In genomic region chr21:16976132-16976666, GRCh38 we compare ENCODE assay signal across 21 cellular contexts.
DNase-seq lines count a peak whose midpoint lies in the region; ATAC-seq and TF ChIP-seq lines count a peak whose summit lies in the region.
"Had no signal": no experiment of that assay in that cellular context is flagged by ENCODE, and none has a peak within 500 bp of the region (broad histone marks: within the 10 kb centered on the region; RNA-seq: fewer than 3 reads in every experiment).

No MANE protein-coding gene starts in this region.

- H3K9ac ChIP-seq in SK-N-MC (ENCODE audit: insufficient read length) = peak overlapping the region; percentile 13
- no peak overlapping the region for H3K9ac ChIP-seq in neural progenitor cell

- no peaks in the 10 kb centered on the region for H3K9me2 ChIP-seq in GM23338 (ENCODE audit: insufficient read depth)

- H3K4me3 Mint-ChIP-seq in GM23338 (no peak overlapping the region), neural progenitor cell (no peak overlapping the region)
- H3K4me3 Mint-ChIP-seq: activated B cell treated with CpG ODN at 0.5 μM for 24 hours; activated CD4-positive, alpha-beta memory T cell treated with anti-CD3 and anti-CD28 coated beads for 36 hours; immature natural killer cell; stimulated activated naive B cell treated with anti-CD40 and anti-IgM and Interleukin-4, amounts not matched to agents 10 μg/mL and 1 μg/mL and 100 μg/mL, for 72 hours had no signal

- H3K9me3 Mint-ChIP-seq in GM23338 (no peaks in the 10 kb centered on the region), neural progenitor cell (no peaks in the 10 kb centered on the region)
- H3K9me3 Mint-ChIP-seq: activated B cell treated with CpG ODN at 0.5 μM for 24 hours had no signal

- H3K9me3 ChIP-seq in SK-N-MC (ENCODE audit: low read depth, low read length) (no peaks in the 10 kb centered on the region), neural progenitor cell (ENCODE audit: low read depth) (no peaks in the 10 kb centered on the region)
- H3K9me3 ChIP-seq: ovary had no signal

- H4K20me1 ChIP-seq in GM23338 (replicated peaks; ENCODE audit: insufficient read depth) (no peaks in the 10 kb centered on the region), neural progenitor cell (ENCODE audit: low read depth) (no peaks in the 10 kb centered on the region)

- H3K4me3 ChIP-seq in GM23338 (no peak overlapping the region), SK-N-MC (0 out of 2 replicates have a peak overlapping the region, but pooled peaks have one; percentile 7), neural progenitor cell (no peak overlapping the region)
- H3K4me3 ChIP-seq: ovary had no signal

- DNase-seq in GM23338 (ENCODE audit: low spot score) (no peak), SK-N-MC (ENCODE audit: low read depth, low spot score) (no peak), epithelial cell of prostate (ENCODE audit: low read depth, low spot score) (no peak), neural progenitor cell (ENCODE audit: low spot score) (no peak), HK-2 (ENCODE audit: unreplicated experiment) (no peak)
- DNase-seq in activated effector memory CD4-positive, alpha-beta T cell treated with anti-CD3 and anti-CD28 coated beads, Interleukin-2, amount 50 U/mL, for 16 hours = no peak
- DNase-seq: activated B cell treated with CpG ODN at 0.5 μM for 24 hours; activated CD4-positive, alpha-beta memory T cell treated with anti-CD3 and anti-CD28 coated beads for 36 hours; activated naive CD4-positive, alpha-beta T cell; activated T-cell treated with anti-CD3 and anti-CD28 coated beads for 4 hours; cerebellar nuclear complex; GF-D8; immature natural killer cell; left ventricle myocardium superior; MM.1S; ovary; stimulated activated CD4-positive, alpha-beta T cell treated with anti-CD3 and anti-CD28 coated beads, Interleukin-2, amount 100 ng/mL, for 24 hours; stimulated activated naive B cell treated with anti-CD40 and anti-IgM and Interleukin-4, amounts not matched to agents 10 μg/mL and 1 μg/mL and 100 μg/mL, for 72 hours had no signal

- H3K79me2 ChIP-seq in GM23338 (replicated peaks; ENCODE audit: insufficient read depth) (no peaks in the 10 kb centered on the region), neural progenitor cell (ENCODE audit: low read depth) (no peaks in the 10 kb centered on the region)

- H2AFZ ChIP-seq in GM23338 = peak overlapping the region; percentile 9; the same call in 1 of the 2 replicates
- H2AFZ ChIP-seq in neural progenitor cell (replicated peaks) = no peak overlapping the region

- ATAC-seq in GM23338 (no peak), GM19328 (IDR thresholded peaks at IDR 0.05; ENCODE audit: unreplicated experiment) (no peak), GM19324 (IDR thresholded peaks at IDR 0.05; ENCODE audit: low FRiP score, unreplicated experiment) (no peak)
- ATAC-seq: left ventricle myocardium superior; SK-N-SH treated with all-trans-retinoic acid at 6 μM for 48 hours; stimulated activated naive B cell treated with anti-CD40 and anti-IgM and Interleukin-4, amounts not matched to agents 10 μg/mL and 1 μg/mL and 100 μg/mL, for 72 hours had no signal

- H3K4me2 ChIP-seq in GM23338 (no peak overlapping the region), neural progenitor cell (no peak overlapping the region)

- no peaks in the 10 kb centered on the region for H3K36me3 Mint-ChIP-seq in GM23338 (ENCODE audit: low read depth)
- no peaks in the 10 kb centered on the region for H3K36me3 Mint-ChIP-seq in neural progenitor cell
- H3K36me3 Mint-ChIP-seq: activated CD4-positive, alpha-beta memory T cell treated with anti-CD3 and anti-CD28 coated beads for 36 hours; immature natural killer cell; stimulated activated naive B cell treated with anti-CD40 and anti-IgM and Interleukin-4, amounts not matched to agents 10 μg/mL and 1 μg/mL and 100 μg/mL, for 72 hours had no signal

- H3K27me3 Mint-ChIP-seq in GM23338 (ENCODE audit: insufficient read depth, low read depth, poor library complexity) (peaks cover 4% of the 10 kb centered on the region), neural progenitor cell (ENCODE audit: insufficient read depth, low read depth) (peaks cover 2% of the 10 kb centered on the region)
- H3K27me3 Mint-ChIP-seq: activated B cell treated with CpG ODN at 0.5 μM for 24 hours; activated CD4-positive, alpha-beta memory T cell treated with anti-CD3 and anti-CD28 coated beads for 36 hours; stimulated activated naive B cell treated with anti-CD40 and anti-IgM and Interleukin-4, amounts not matched to agents 10 μg/mL and 1 μg/mL and 100 μg/mL, for 72 hours had no signal

- H3K4me1 ChIP-seq in GM23338 (ENCODE audit: insufficient read depth) (peaks cover 11% of the 10 kb centered on the region; the same call in 1 of the 2 replicates), neural progenitor cell (peaks cover 9% of the 10 kb centered on the region)

- H3K27ac Mint-ChIP-seq in GM23338 (no peak overlapping the region), neural progenitor cell (peak overlapping the region; percentile 93)
- H3K27ac Mint-ChIP-seq: activated B cell treated with CpG ODN at 0.5 μM for 24 hours; activated CD4-positive, alpha-beta memory T cell treated with anti-CD3 and anti-CD28 coated beads for 36 hours; immature natural killer cell; stimulated activated naive B cell treated with anti-CD40 and anti-IgM and Interleukin-4, amounts not matched to agents 10 μg/mL and 1 μg/mL and 100 μg/mL, for 72 hours had no signal

- H3K4me1 Mint-ChIP-seq in GM23338 (peaks cover 20% of the 10 kb centered on the region), neural progenitor cell (peaks cover 38% of the 10 kb centered on the region)
- H3K4me1 Mint-ChIP-seq: activated B cell treated with CpG ODN at 0.5 μM for 24 hours; immature natural killer cell; stimulated activated naive B cell treated with anti-CD40 and anti-IgM and Interleukin-4, amounts not matched to agents 10 μg/mL and 1 μg/mL and 100 μg/mL, for 72 hours had no signal

- H3K36me3 ChIP-seq in GM23338 (ENCODE audit: insufficient read depth) (no peaks in the 10 kb centered on the region), SK-N-MC (ENCODE audit: insufficient read depth, low read length) (no peaks in the 10 kb centered on the region), neural progenitor cell (no peaks in the 10 kb centered on the region)
- H3K36me3 ChIP-seq: ovary had no signal

- TF ChIP-seq CTCF in GM23338 (conservative IDR thresholded peaks at IDR 0.05; ENCODE audit: low read depth in 2 of 2) (no peak), neural progenitor cell (IDR thresholded peaks at IDR 0.05) (no peak)

- H3K27ac ChIP-seq in GM23338 (ENCODE audit: low read depth) (no peak overlapping the region), SK-N-MC (peak overlapping the region; percentile 64; the same call in 1 of the 2 replicates), epithelial cell of prostate (peak overlapping the region; percentile 37), neural progenitor cell (no peak overlapping the region)
- H3K27ac ChIP-seq: ovary had no signal

- H3F3A ChIP-seq in GM23338 (replicated peaks; ENCODE audit: low read depth) (no peaks in the 10 kb centered on the region), neural progenitor cell (ENCODE audit: low read depth) (peaks cover 10% of the 10 kb centered on the region)

- H3K27me3 ChIP-seq in GM23338 (ENCODE audit: insufficient read depth) (no peaks in the 10 kb centered on the region), neural progenitor cell (no peaks in the 10 kb centered on the region)
- H3K27me3 ChIP-seq: ovary had no signal

TF ChIP-seq in GM23338, 12 proteins besides CTCF, POLR2A, EP300 and RAD21 (continues in another document):
- TF ChIP-seq STAT1 (IDR thresholded peaks at IDR 0.05; ENCODE audit: unreplicated experiment) (no peak), CREB1 (CRISPR knock-in tag; IDR thresholded peaks at IDR 0.05; ENCODE audit: low read depth) (no peak), NANOG (IDR thresholded peaks at IDR 0.05; ENCODE audit: borderline replicate concordance) (no peak), ETS1 (IDR thresholded peaks at IDR 0.05) (no peak), JUNB (IDR thresholded peaks at IDR 0.05; ENCODE audit: unreplicated experiment) (no peak), POLR2AphosphoS5 (IDR thresholded peaks at IDR 0.05; ENCODE audit: low read depth) (no peak), EZH2 (IDR thresholded peaks at IDR 0.05; ENCODE audit: low read depth, unreplicated experiment) (no peak), EZH2phosphoT487 (IDR thresholded peaks at IDR 0.05; ENCODE audit: unreplicated experiment) (no peak), ZNF331 (CRISPR knock-in tag; IDR thresholded peaks at IDR 0.05; ENCODE audit: low read depth) (no peak), ZNF114 (CRISPR knock-in tag; IDR thresholded peaks at IDR 0.05) (no peak)

Comparison
In these comparisons a context has a peak if more than half of its experiments do, and no peak if none do; other contexts are left out.
1. H3K27ac ChIP-seq: peak in SK-N-MC (single experiment) and epithelial cell of prostate (single experiment); none in GM23338 (single experiment) and neural progenitor cell (single experiment).